1 cellular context compared by ENCODE assay signal in genomic region chr20:31920275-31920855, GRCh38.
TF ChIP-seq lines count a peak whose summit lies in the region.

No MANE protein-coding gene starts in this region.

TF ChIP-seq in IMR-90, 13 proteins besides CTCF, POLR2A, EP300 and RAD21:
- TF ChIP-seq BHLHE40 (IDR thresholded peaks at IDR 0.05; ENCODE audit: low read depth, low read length), result no peak
- no peak for TF ChIP-seq SMC3 (IDR thresholded peaks at IDR 0.05; ENCODE audit: low read depth, low read length)
- TF ChIP-seq MXI1 (IDR thresholded peaks at IDR 0.05; ENCODE audit: borderline replicate concordance, low read depth, low read length), result no peak
- TF ChIP-seq USF2 (IDR thresholded peaks at IDR 0.05; ENCODE audit: low read depth, low read length), result no peak
- TF ChIP-seq CHD1 (IDR thresholded peaks at IDR 0.05; ENCODE audit: low read depth, low read length), result no peak
- TF ChIP-seq RFX5 (IDR thresholded peaks at IDR 0.05; ENCODE audit: low read depth, low read length), result no peak
- TF ChIP-seq RCOR1 (IDR thresholded peaks at IDR 0.05; ENCODE audit: insufficient replicate concordance, low read length), result no peak
- TF ChIP-seq ELK1 (IDR thresholded peaks at IDR 0.05; ENCODE audit: borderline replicate concordance, low read depth, low read length), result no peak
- no peak for TF ChIP-seq MAZ (IDR thresholded peaks at IDR 0.05; ENCODE audit: borderline replicate concordance, low read depth, low read length)
- TF ChIP-seq MAFK (IDR thresholded peaks at IDR 0.05; ENCODE audit: low read depth, low read length), result no peak
- no peak for TF ChIP-seq CEBPB (IDR thresholded peaks at IDR 0.05; ENCODE audit: low read depth, low read length)
- TF ChIP-seq NFE2L2 (IDR thresholded peaks at IDR 0.05; ENCODE audit: low read depth, low read length), result no peak
- no peak for TF ChIP-seq FOS (IDR thresholded peaks at IDR 0.05; ENCODE audit: low read depth, low read length)
